Comparison of ENCODE assay signal across 9 cellular contexts in the genomic region with DNA sequence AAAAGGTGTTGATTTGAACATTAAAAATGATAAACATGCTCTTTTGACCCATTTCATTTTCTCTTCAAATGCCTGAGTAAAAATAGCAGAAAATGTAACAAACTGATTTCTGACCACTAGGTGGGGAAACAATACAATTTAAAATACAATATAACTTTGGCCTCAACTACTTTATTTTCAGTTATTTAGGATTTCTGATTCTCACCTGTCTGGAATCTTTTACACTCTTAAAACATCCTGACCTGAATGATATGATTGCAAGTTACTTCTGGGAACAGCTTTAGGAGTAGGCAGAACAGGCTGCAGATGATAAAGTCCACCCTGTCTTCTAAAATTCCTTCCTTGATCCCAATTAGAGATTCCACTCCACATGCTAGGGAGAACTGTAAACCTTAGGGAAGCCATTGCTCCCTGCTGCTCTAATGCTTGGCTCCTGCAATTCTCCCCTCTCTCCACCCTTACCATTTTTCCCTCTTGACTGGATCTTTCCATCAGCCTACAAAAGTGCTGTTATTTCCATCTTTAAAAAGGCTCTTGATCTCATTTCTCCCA.
DNase-seq lines count a peak whose midpoint lies in the region; ATAC-seq, FAIRE-seq and TF ChIP-seq lines count a peak whose summit lies in the region.
"Had no signal": no experiment of that assay in that cellular context is flagged by ENCODE, and none has a peak within 500 bp of the region (broad histone marks: within the 10 kb centered on the region; RNA-seq: fewer than 3 reads in every experiment).

No MANE protein-coding gene starts in this region.

- H3K4me3 ChIP-seq in breast epithelium: no peak overlapping the region
- H3K4me3 ChIP-seq in esophagus muscularis mucosa: no peak overlapping the region
- no peak overlapping the region for H3K4me3 ChIP-seq in transverse colon
- no peak overlapping the region for H3K4me3 ChIP-seq in pancreas

- CTCF ChIA-PET in MCF 10A (lab: Yijun Ruan, JAX) (interaction anchor here (0.6 to 3.9 kb wide), 4 partner anchors 26 to 134 kb away, joined by 3 to 20 read pairs (median 8); no protein-coding TSS in a partner anchor), RWPE1 (lab: Yijun Ruan, JAX) (interaction anchor here (1.1 kb wide), 1 partner anchor 30 kb away, joined by 3 read pairs; no protein-coding TSS in a partner anchor)

- TF ChIP-seq POLR2A in breast epithelium (IDR thresholded peaks at IDR 0.05): no peak
- TF ChIP-seq POLR2A in esophagus muscularis mucosa (IDR thresholded peaks at IDR 0.05; ENCODE audit: low read depth): no peak
- no peak for TF ChIP-seq POLR2A in transverse colon (IDR thresholded peaks at IDR 0.05)
- no peak for TF ChIP-seq POLR2A in GM12891 (IDR thresholded peaks at IDR 0.05; ENCODE audit: low read depth, low read length)

- TF ChIP-seq EP300 in esophagus muscularis mucosa (IDR thresholded peaks at IDR 0.05) (no peak), transverse colon (IDR thresholded peaks at IDR 0.05; ENCODE audit: low read depth) (no peak)

- H3K9me3 Mint-ChIP-seq in MCF 10A (ENCODE audit: unreplicated experiment): no peaks in the 10 kb centered on the region

- H3K27me3 ChIP-seq in breast epithelium (no peaks in the 10 kb centered on the region), esophagus muscularis mucosa (no peaks in the 10 kb centered on the region), transverse colon (no peaks in the 10 kb centered on the region), pancreas (no peaks in the 10 kb centered on the region)

- no peaks in the 10 kb centered on the region for H3K4me1 ChIP-seq in breast epithelium
- H3K4me1 ChIP-seq in esophagus muscularis mucosa: peaks cover 0 to 5% (median 2%) of the 10 kb centered on the region in 4 donors
- H3K4me1 ChIP-seq in transverse colon: no peaks in the 10 kb centered on the region
- H3K4me1 ChIP-seq in pancreas: no peaks in the 10 kb centered on the region

- H3K9me3 ChIP-seq in breast epithelium (no peaks in the 10 kb centered on the region), esophagus muscularis mucosa (no peaks in the 10 kb centered on the region), transverse colon (no peaks in the 10 kb centered on the region), pancreas (no peaks in the 10 kb centered on the region)

- peak; percentile 49 for TF ChIP-seq CTCF in MCF 10A (IDR thresholded peaks at IDR 0.05; ENCODE audit: unreplicated experiment)
- peak in 1 of 3 donors; percentile 16 for TF ChIP-seq CTCF in breast epithelium (IDR thresholded peaks at IDR 0.05)
- TF ChIP-seq CTCF in RWPE1 (conservative IDR thresholded peaks at IDR 0.05; ENCODE audit: low read depth): peak; percentile 51
- TF ChIP-seq CTCF in esophagus muscularis mucosa (IDR thresholded peaks at IDR 0.05): peak in 2 of 3 experiments; percentile 11 to 22
- peak in 3 of 5 experiments; percentile 15 to 22 (median 19) for TF ChIP-seq CTCF in transverse colon (IDR thresholded peaks at IDR 0.05)
- TF ChIP-seq CTCF in pancreas (IDR thresholded peaks at IDR 0.05): peak in 2 of 4 donors; percentile 14 to 17

- no TSS peak for BruUV-seq in MCF 10A (replicated peaks; lab: Mats Ljungman, UMichigan)

- H3K27me3 Mint-ChIP-seq in MCF 10A (ENCODE audit: insufficient read depth, unreplicated experiment): no peaks in the 10 kb centered on the region

- POLR2A ChIA-PET in MCF 10A (lab: Yijun Ruan, JAX): no interaction called here
- POLR2A ChIA-PET in RWPE1 (lab: Yijun Ruan, JAX; ENCODE audit: low non-redundant PET): no interaction called here

- in situ Hi-C loops in transverse colon (cut with MboI; ENCODE audit: low pct_ligation_motif_present in 1 of 4, low pct_unique_long_range_greater_than_20kb in 1 of 4, low sequenced_read_pairs in 3 of 4): loop anchor here in 1 of 4 donors (25.0 kb wide), 1 partner anchor 138 kb away; no protein-coding TSS in a partner anchor

- FAIRE-seq in pancreas (lab: Jason Lieb, UNC) (no peak), GM12891 (lab: Jason Lieb, UNC) (no peak)

- H3K36me3 ChIP-seq in breast epithelium (no peaks in the 10 kb centered on the region), esophagus muscularis mucosa (no peaks in the 10 kb centered on the region), transverse colon (no peaks in the 10 kb centered on the region), pancreas (no peaks in the 10 kb centered on the region)

- no peak overlapping the region for H3K27ac Mint-ChIP-seq in MCF 10A (ENCODE audit: low read depth, unreplicated experiment)

- intact Hi-C loops in MCF 10A (cut with micrococcal nuclease): loop anchor here (1.0 to 5.0 kb wide), 7 partner anchors 48 to 423 kb away; no protein-coding TSS in a partner anchor
- intact Hi-C loops in breast epithelium (cut with DNase I; ENCODE audit: low total_unique reads): no loop called here
- intact Hi-C loops in esophagus muscularis mucosa (cut with DNase I): no loop called here
- intact Hi-C loops in transverse colon (cut with DNase I; ENCODE audit: low total_unique reads): no loop called here
- intact Hi-C loops in pancreas (cut with DNase I): no loop called here

- peak; percentile 29 for DNase-seq in MCF 10A (ENCODE audit: unreplicated experiment)
- DNase-seq in breast epithelium (ENCODE audit: low spot score in 2 of 2): no peak
- peak; percentile 23 for DNase-seq in RWPE1 (ENCODE audit: low spot score)
- no peak for DNase-seq in esophagus muscularis mucosa (ENCODE audit: extremely low spot score)
- DNase-seq in transverse colon: no peak
- no peak for DNase-seq in pancreas
- DNase-seq in GM12891 (ENCODE audit: insufficient read length, low spot score): no peak
- DNase-seq in AG08396 (ENCODE audit: low spot score): no peak
- DNase-seq: NCI-H748 treated with DMSO at 0.1 percent for 48 hours had no signal

- H3K36me3 Mint-ChIP-seq in MCF 10A (ENCODE audit: insufficient read depth, unreplicated experiment): no peaks in the 10 kb centered on the region

- no peak overlapping the region for H3K4me3 Mint-ChIP-seq in MCF 10A (ENCODE audit: unreplicated experiment)

- no peaks in the 10 kb centered on the region for H3K4me1 Mint-ChIP-seq in MCF 10A (ENCODE audit: insufficient read depth, unreplicated experiment)

- ATAC-seq in pancreas: no peak

- H3K27ac ChIP-seq in breast epithelium (no peak overlapping the region), RWPE1 (no peak overlapping the region), esophagus muscularis mucosa (replicated peaks in 1 of 4) (no peak overlapping the region), transverse colon (no peak overlapping the region), pancreas (no peak overlapping the region)

TF ChIP-seq in GM12891, 5 proteins besides CTCF, POLR2A, EP300 and RAD21:
- TF ChIP-seq PAX5 (IDR thresholded peaks at IDR 0.05; ENCODE audit: insufficient read depth, low read length, severe bottlenecking): no peak
- TF ChIP-seq POU2F2 (IDR thresholded peaks at IDR 0.05; ENCODE audit: low read depth, low read length): no peak
- TF ChIP-seq POLR2AphosphoS5 (IDR thresholded peaks at IDR 0.05; ENCODE audit: low read depth, low read length): no peak
- TF ChIP-seq SPI1 (IDR thresholded peaks at IDR 0.05; ENCODE audit: low read depth, low read length): no peak
- no peak for TF ChIP-seq TAF1 (IDR thresholded peaks at IDR 0.05; ENCODE audit: low read depth, low read length)

Comparison
In these comparisons a context has a peak if more than half of its experiments do, and no peak if none do; other contexts are left out.
1. DNase-seq: peak in MCF 10A (single experiment) and RWPE1 (single experiment); none in breast epithelium (0 of 2), esophagus muscularis mucosa (single experiment), transverse colon (single experiment), pancreas (0 of 6), GM12891 (single experiment) and AG08396 (single experiment).